In the genomic region with DNA sequence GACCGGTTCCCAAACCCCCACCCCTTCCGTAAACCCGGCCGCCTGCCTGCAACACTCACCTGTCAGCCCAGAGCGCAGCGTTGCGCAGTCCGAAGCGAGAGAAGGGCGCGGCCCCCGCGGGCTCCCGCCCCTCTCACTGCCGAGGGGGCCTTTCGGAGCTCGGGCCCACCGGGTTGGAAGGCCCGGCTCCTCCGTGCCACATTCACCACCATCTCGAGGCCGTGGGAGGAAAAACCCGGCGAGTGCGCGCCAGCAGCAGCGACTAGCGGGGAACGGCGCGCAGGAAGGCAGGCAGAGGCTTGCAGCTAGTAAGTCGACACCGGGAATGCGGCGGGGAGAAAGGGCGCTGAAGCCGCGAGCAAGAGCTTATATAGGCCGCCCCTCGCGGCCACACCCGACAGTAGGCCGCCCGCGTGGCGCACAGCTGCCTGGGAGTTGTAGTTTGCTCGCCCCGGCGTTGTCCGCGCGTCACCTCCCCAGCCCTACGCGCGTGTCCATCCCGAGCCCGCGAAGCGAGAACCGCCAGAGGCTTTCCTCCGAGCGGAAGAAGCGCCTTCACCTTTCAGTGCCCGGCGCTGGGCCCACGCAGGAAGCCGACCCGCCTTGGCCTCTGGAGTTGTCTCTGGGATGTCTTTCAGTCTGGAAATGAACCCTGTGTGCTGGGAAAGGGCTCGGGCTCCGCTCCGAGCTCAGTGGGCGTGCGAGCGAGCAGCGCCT, we compare ENCODE assay signal across 1 cellular context.
TF ChIP-seq lines count a peak whose summit lies in the region.

No MANE protein-coding gene starts in this region.

TF ChIP-seq in K562, 482 proteins besides CTCF, POLR2A, EP300 and RAD21 (continued from another document):
- peak; percentile 78 to 85 for TF ChIP-seq SIX5 (IDR thresholded peaks at IDR 0.05; ENCODE audit: borderline replicate concordance in 1 of 2, insufficient read depth in 1 of 2, low read depth in 1 of 2, low read length in 2 of 2)
- TF ChIP-seq KDM1A (IDR thresholded peaks at IDR 0.05): no peak
- TF ChIP-seq, protein P1, sequence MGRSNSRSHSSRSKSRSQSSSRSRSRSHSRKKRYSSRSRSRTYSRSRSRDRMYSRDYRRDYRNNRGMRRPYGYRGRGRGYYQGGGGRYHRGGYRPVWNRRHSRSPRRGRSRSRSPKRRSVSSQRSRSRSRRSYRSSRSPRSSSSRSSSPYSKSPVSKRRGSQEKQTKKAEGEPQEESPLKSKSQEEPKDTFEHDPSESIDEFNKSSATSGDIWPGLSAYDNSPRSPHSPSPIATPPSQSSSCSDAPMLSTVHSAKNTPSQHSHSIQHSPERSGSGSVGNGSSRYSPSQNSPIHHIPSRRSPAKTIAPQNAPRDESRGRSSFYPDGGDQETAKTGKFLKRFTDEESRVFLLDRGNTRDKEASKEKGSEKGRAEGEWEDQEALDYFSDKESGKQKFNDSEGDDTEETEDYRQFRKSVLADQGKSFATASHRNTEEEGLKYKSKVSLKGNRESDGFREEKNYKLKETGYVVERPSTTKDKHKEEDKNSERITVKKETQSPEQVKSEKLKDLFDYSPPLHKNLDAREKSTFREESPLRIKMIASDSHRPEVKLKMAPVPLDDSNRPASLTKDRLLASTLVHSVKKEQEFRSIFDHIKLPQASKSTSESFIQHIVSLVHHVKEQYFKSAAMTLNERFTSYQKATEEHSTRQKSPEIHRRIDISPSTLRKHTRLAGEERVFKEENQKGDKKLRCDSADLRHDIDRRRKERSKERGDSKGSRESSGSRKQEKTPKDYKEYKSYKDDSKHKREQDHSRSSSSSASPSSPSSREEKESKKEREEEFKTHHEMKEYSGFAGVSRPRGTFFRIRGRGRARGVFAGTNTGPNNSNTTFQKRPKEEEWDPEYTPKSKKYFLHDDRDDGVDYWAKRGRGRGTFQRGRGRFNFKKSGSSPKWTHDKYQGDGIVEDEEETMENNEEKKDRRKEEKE (IDR thresholded peaks at IDR 0.05; ENCODE audit: borderline replicate concordance in 1 of 2, control insufficient read depth in 1 of 2, low read depth in 2 of 2, low read length in 1 of 2): peak in 1 of 2 experiments; percentile 28; a peak in 1 of 4 replicates
- TF ChIP-seq SRSF3 (IDR thresholded peaks at IDR 0.05; ENCODE audit: insufficient read depth, low read length): peak; percentile 98
- peak; percentile 65 for TF ChIP-seq BHLHE40 (IDR thresholded peaks at IDR 0.05; ENCODE audit: low read length)
- no peak for TF ChIP-seq DIDO1 (tag; IDR thresholded peaks at IDR 0.05; ENCODE audit: low read depth)
- TF ChIP-seq MYBL2 (IDR thresholded peaks at IDR 0.05; ENCODE audit: low read depth): no peak
- TF ChIP-seq MYBL2 (CRISPR knock-in tag; IDR thresholded peaks at IDR 0.05; ENCODE audit: borderline replicate concordance): no peak
- TF ChIP-seq ZBTB1 (CRISPR knock-in tag; IDR thresholded peaks at IDR 0.05; ENCODE audit: borderline replicate concordance, low read depth): 0 out of 2 replicates have a peak, but pooled peaks have one; percentile 69
- peak; percentile 100 for TF ChIP-seq HCFC1 (IDR thresholded peaks at IDR 0.05; ENCODE audit: low read depth, low read length)
- no peak for TF ChIP-seq ZNF707 (CRISPR knock-in tag; conservative IDR thresholded peaks at IDR 0.05)
- TF ChIP-seq MTF1 (CRISPR knock-in tag; IDR thresholded peaks at IDR 0.05; ENCODE audit: borderline replicate concordance): no peak
- TF ChIP-seq SMARCE1 (IDR thresholded peaks at IDR 0.05): no peak
- no peak for TF ChIP-seq ZNF212 (CRISPR knock-in tag; IDR thresholded peaks at IDR 0.05)
- 0 out of 2 replicates have a peak, but pooled peaks have one; percentile 7 for TF ChIP-seq ZNF134 (CRISPR knock-in tag; conservative IDR thresholded peaks at IDR 0.05)
- peak; percentile 82; the same call in 1 of the 2 replicates for TF ChIP-seq BRD4 (IDR thresholded peaks at IDR 0.05)
- TF ChIP-seq ZNF644 (tag; IDR thresholded peaks at IDR 0.05; ENCODE audit: low read depth): no peak
- no peak for TF ChIP-seq ZZZ3 (IDR thresholded peaks at IDR 0.05)
- TF ChIP-seq SREBF1 (IDR thresholded peaks at IDR 0.05; ENCODE audit: borderline replicate concordance, low read depth, low read length): peak; percentile 63; the same call in 1 of the 2 replicates
- no peak for TF ChIP-seq HEY1 (CRISPR knock-in tag; IDR thresholded peaks at IDR 0.05; ENCODE audit: borderline replicate concordance)
- TF ChIP-seq SOX6 (IDR thresholded peaks at IDR 0.05): peak; percentile 55; the same call in 1 of the 2 replicates
- TF ChIP-seq ASH1L (IDR thresholded peaks at IDR 0.05; ENCODE audit: borderline replicate concordance, low read depth, partially characterized antibody): no peak
- peak; percentile 99 for TF ChIP-seq CBX1 (IDR thresholded peaks at IDR 0.05; ENCODE audit: low read depth)
- peak; percentile 52; the same call in 1 of the 2 replicates for TF ChIP-seq ZBED1 (IDR thresholded peaks at IDR 0.05)
- TF ChIP-seq ELF4 (CRISPR knock-in tag; IDR thresholded peaks at IDR 0.05): peak; percentile 79
- peak; percentile 64 for TF ChIP-seq EGR1 (conservative IDR thresholded peaks at IDR 0.05)
- TF ChIP-seq RBM39 (optimal IDR thresholded peaks at IDR 0.05; ENCODE audit: low read depth, low read length): peak; percentile 5
- TF ChIP-seq, protein P2, sequence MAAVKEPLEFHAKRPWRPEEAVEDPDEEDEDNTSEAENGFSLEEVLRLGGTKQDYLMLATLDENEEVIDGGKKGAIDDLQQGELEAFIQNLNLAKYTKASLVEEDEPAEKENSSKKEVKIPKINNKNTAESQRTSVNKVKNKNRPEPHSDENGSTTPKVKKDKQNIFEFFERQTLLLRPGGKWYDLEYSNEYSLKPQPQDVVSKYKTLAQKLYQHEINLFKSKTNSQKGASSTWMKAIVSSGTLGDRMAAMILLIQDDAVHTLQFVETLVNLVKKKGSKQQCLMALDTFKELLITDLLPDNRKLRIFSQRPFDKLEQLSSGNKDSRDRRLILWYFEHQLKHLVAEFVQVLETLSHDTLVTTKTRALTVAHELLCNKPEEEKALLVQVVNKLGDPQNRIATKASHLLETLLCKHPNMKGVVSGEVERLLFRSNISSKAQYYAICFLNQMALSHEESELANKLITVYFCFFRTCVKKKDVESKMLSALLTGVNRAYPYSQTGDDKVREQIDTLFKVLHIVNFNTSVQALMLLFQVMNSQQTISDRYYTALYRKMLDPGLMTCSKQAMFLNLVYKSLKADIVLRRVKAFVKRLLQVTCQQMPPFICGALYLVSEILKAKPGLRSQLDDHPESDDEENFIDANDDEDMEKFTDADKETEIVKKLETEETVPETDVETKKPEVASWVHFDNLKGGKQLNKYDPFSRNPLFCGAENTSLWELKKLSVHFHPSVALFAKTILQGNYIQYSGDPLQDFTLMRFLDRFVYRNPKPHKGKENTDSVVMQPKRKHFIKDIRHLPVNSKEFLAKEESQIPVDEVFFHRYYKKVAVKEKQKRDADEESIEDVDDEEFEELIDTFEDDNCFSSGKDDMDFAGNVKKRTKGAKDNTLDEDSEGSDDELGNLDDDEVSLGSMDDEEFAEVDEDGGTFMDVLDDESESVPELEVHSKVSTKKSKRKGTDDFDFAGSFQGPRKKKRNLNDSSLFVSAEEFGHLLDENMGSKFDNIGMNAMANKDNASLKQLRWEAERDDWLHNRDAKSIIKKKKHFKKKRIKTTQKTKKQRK (IDR thresholded peaks at IDR 0.05; ENCODE audit: borderline replicate concordance, low read depth, low read length): 0 out of 2 replicates have a peak, but pooled peaks have one; percentile 24
- TF ChIP-seq ZSCAN29 (IDR thresholded peaks at IDR 0.05): 0 out of 2 replicates have a peak, but pooled peaks have one; percentile 15
- TF ChIP-seq ETS2 (tag; IDR thresholded peaks at IDR 0.05; ENCODE audit: borderline replicate concordance, poor library complexity, severe bottlenecking): no peak
- TF ChIP-seq, protein P3, sequence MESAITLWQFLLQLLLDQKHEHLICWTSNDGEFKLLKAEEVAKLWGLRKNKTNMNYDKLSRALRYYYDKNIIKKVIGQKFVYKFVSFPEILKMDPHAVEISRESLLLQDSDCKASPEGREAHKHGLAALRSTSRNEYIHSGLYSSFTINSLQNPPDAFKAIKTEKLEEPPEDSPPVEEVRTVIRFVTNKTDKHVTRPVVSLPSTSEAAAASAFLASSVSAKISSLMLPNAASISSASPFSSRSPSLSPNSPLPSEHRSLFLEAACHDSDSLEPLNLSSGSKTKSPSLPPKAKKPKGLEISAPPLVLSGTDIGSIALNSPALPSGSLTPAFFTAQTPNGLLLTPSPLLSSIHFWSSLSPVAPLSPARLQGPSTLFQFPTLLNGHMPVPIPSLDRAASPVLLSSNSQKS (CRISPR knock-in tag; IDR thresholded peaks at IDR 0.05): no peak
- TF ChIP-seq NR1H2 (CRISPR knock-in tag; IDR thresholded peaks at IDR 0.05): peak; percentile 94; the same call in 1 of the 2 replicates
- peak; percentile 94 for TF ChIP-seq POLR2AphosphoS2 (IDR thresholded peaks at IDR 0.05; ENCODE audit: low read length)
- TF ChIP-seq, protein P4, sequence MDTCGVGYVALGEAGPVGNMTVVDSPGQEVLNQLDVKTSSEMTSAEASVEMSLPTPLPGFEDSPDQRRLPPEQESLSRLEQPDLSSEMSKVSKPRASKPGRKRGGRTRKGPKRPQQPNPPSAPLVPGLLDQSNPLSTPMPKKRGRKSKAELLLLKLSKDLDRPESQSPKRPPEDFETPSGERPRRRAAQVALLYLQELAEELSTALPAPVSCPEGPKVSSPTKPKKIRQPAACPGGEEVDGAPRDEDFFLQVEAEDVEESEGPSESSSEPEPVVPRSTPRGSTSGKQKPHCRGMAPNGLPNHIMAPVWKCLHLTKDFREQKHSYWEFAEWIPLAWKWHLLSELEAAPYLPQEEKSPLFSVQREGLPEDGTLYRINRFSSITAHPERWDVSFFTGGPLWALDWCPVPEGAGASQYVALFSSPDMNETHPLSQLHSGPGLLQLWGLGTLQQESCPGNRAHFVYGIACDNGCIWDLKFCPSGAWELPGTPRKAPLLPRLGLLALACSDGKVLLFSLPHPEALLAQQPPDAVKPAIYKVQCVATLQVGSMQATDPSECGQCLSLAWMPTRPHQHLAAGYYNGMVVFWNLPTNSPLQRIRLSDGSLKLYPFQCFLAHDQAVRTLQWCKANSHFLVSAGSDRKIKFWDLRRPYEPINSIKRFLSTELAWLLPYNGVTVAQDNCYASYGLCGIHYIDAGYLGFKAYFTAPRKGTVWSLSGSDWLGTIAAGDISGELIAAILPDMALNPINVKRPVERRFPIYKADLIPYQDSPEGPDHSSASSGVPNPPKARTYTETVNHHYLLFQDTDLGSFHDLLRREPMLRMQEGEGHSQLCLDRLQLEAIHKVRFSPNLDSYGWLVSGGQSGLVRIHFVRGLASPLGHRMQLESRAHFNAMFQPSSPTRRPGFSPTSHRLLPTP (IDR thresholded peaks at IDR 0.05; ENCODE audit: borderline replicate concordance, extremely low read depth, insufficient read length): no peak
